Comparison of ENCODE assay signal across 1 cellular context in the genomic region with DNA sequence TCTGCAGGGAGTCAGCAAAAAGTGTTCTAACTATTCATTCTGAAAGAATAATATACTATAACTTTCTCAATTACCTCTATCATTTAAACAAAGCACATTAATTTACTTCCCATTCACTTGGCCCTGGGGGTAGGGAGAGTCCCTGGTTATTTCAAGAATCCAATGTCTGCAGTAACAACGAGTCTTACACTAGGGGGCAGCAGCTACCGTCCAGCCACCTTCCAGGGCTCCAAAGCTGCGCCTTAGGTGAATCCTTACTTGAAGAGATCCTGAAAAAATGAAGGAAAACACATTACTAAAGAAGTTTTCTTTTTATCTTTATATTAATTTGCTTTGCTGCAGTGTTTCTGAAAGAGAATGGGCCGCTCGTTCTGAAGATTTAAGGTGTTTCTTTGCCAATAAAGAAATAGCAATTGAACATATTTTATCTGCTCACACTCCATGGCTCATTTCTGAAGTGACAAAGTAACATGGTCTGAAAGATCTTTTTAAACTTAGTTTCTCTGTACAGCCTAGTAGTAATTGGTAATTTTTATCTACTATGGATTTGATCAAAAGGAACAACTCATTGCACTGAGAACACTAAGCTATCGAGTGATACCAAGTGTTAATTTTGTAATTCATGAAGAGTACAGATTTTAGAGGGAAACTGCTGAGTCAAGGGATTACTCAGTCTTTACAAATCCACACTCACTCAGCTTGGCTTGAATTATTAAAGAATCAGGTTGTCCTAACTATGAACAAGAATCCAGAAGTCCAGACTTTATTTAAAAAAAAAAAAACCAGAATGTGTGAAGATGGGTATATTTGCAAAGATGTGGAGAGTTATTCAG.
TF ChIP-seq lines count a peak whose summit lies in the region.

No MANE protein-coding gene starts in this region.

TF ChIP-seq in HCT116, 20 proteins besides CTCF, POLR2A, EP300 and RAD21 (continued from another document):
- 0 out of 2 replicates have a peak, but pooled peaks have one; percentile 16 for TF ChIP-seq MAX (IDR thresholded peaks at IDR 0.05)
- TF ChIP-seq, protein P1, sequence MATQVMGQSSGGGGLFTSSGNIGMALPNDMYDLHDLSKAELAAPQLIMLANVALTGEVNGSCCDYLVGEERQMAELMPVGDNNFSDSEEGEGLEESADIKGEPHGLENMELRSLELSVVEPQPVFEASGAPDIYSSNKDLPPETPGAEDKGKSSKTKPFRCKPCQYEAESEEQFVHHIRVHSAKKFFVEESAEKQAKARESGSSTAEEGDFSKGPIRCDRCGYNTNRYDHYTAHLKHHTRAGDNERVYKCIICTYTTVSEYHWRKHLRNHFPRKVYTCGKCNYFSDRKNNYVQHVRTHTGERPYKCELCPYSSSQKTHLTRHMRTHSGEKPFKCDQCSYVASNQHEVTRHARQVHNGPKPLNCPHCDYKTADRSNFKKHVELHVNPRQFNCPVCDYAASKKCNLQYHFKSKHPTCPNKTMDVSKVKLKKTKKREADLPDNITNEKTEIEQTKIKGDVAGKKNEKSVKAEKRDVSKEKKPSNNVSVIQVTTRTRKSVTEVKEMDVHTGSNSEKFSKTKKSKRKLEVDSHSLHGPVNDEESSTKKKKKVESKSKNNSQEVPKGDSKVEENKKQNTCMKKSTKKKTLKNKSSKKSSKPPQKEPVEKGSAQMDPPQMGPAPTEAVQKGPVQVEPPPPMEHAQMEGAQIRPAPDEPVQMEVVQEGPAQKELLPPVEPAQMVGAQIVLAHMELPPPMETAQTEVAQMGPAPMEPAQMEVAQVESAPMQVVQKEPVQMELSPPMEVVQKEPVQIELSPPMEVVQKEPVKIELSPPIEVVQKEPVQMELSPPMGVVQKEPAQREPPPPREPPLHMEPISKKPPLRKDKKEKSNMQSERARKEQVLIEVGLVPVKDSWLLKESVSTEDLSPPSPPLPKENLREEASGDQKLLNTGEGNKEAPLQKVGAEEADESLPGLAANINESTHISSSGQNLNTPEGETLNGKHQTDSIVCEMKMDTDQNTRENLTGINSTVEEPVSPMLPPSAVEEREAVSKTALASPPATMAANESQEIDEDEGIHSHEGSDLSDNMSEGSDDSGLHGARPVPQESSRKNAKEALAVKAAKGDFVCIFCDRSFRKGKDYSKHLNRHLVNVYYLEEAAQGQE (IDR thresholded peaks at IDR 0.05; ENCODE audit: low read depth) = no peak
- no peak for TF ChIP-seq CBX3 (IDR thresholded peaks at IDR 0.05; ENCODE audit: low read depth)
- no peak for TF ChIP-seq SP1 (IDR thresholded peaks at IDR 0.05; ENCODE audit: low read depth)
- TF ChIP-seq SIN3A (IDR thresholded peaks at IDR 0.05; ENCODE audit: low read depth) = no peak
